Comparison of ENCODE assay signal across 15 cellular contexts in genomic region chr16:27434141-27435051, GRCh38. TPM values are rescaled to one million over a fixed set of nuclear protein-coding genes. Genes with fewer than 3 reads are reported as not detected.
DNase-seq lines count a peak whose midpoint lies in the region; ATAC-seq and TF ChIP-seq lines count a peak whose summit lies in the region.
"Had no signal": no experiment of that assay in that cellular context is flagged by ENCODE, and none has a peak within 500 bp of the region (broad histone marks: within the 10 kb centered on the region; RNA-seq: fewer than 3 reads in every experiment).

No MANE protein-coding gene starts in this region.

- H3K27ac ChIP-seq in heart left ventricle, result no peak overlapping the region
- H3K27ac ChIP-seq in esophagus squamous epithelium, result no peak overlapping the region
- H3K27ac ChIP-seq: adrenal gland, lower lobe of right lung had no signal

- no peak overlapping the region for H3K27ac Mint-ChIP-seq in activated naive CD8-positive, alpha-beta T cell treated with anti-CD3 and anti-CD28 coated beads, Interleukin-2, amount 50 U/mL, for 24 hours
- peak overlapping the region; percentile 23 to 44 for H3K27ac Mint-ChIP-seq in natural killer cell treated with Interleukin-12 subunit alpha and Interleukin-12 subunit beta and Interleukin-15 and Interleukin-18, amount 100 ng/mL, for 72 hours

- H3K4me3 ChIP-seq in heart left ventricle (no peak overlapping the region), esophagus squamous epithelium (no peak overlapping the region)
- H3K4me3 ChIP-seq: adrenal gland, lower lobe of right lung had no signal

- H3K4me1 Mint-ChIP-seq in activated naive CD8-positive, alpha-beta T cell treated with anti-CD3 and anti-CD28 coated beads, Interleukin-2, amount 50 U/mL, for 24 hours, result peaks cover 34% of the 10 kb centered on the region
- peaks cover 32 to 55% of the 10 kb centered on the region in 2 donors for H3K4me1 Mint-ChIP-seq in natural killer cell treated with Interleukin-12 subunit alpha and Interleukin-12 subunit beta and Interleukin-15 and Interleukin-18, amount 100 ng/mL, for 72 hours (ENCODE audit: low read depth in 2 of 2)

- H3K36me3 ChIP-seq in heart left ventricle (peaks cover 0 to 13% (median 0%) of the 10 kb centered on the region in 9 donors), esophagus squamous epithelium (no peaks in the 10 kb centered on the region)
- H3K36me3 ChIP-seq: adrenal gland had no signal

- 82 to 87% (median 84%) methylated on average over 13 to 16 of the region's 16 CpGs for WGBS in heart left ventricle, 4 donors
- WGBS in esophagus squamous epithelium, 2 donors, result 77 to 95% methylated on average over 6 to 16 of the region's 16 CpGs

- ATAC-seq in heart left ventricle, result no peak
- ATAC-seq in Right ventricle myocardium superior (ENCODE audit: poor library complexity), result no peak
- ATAC-seq in activated naive CD8-positive, alpha-beta T cell treated with anti-CD3 and anti-CD28 coated beads, Interleukin-2, amount 50 U/mL, for 24 hours, result no peak
- ATAC-seq in natural killer cell treated with Interleukin-12 subunit alpha and Interleukin-12 subunit beta and Interleukin-15 and Interleukin-18, amount 100 ng/mL, for 72 hours, result no peak
- no peak for ATAC-seq in HG03457 (IDR thresholded peaks at IDR 0.05; ENCODE audit: unreplicated experiment)
- ATAC-seq: lower lobe of right lung had no signal

- TF ChIP-seq POLR2A in heart left ventricle (IDR thresholded peaks at IDR 0.05), result no peak
- TF ChIP-seq POLR2A in esophagus squamous epithelium (IDR thresholded peaks at IDR 0.05), result no peak

- H3K9me3 ChIP-seq in heart left ventricle (no peaks in the 10 kb centered on the region), esophagus squamous epithelium (no peaks in the 10 kb centered on the region)
- H3K9me3 ChIP-seq: adrenal gland, lower lobe of right lung had no signal

- H3K4me1 ChIP-seq in heart left ventricle (peaks cover 0 to 28% (median 0%) of the 10 kb centered on the region in 12 donors), esophagus squamous epithelium (peaks cover 0 to 3% (median 0%) of the 10 kb centered on the region in 3 donors)
- H3K4me1 ChIP-seq: adrenal gland, lower lobe of right lung had no signal

- H3K36me3 Mint-ChIP-seq in activated naive CD8-positive, alpha-beta T cell treated with anti-CD3 and anti-CD28 coated beads, Interleukin-2, amount 50 U/mL, for 24 hours (ENCODE audit: low read depth), result peaks cover 76% of the 10 kb centered on the region
- H3K36me3 Mint-ChIP-seq in natural killer cell treated with Interleukin-12 subunit alpha and Interleukin-12 subunit beta and Interleukin-15 and Interleukin-18, amount 100 ng/mL, for 72 hours, result peaks cover 15% of the 10 kb centered on the region

- no peaks in the 10 kb centered on the region for H3K9me3 Mint-ChIP-seq in activated naive CD8-positive, alpha-beta T cell treated with anti-CD3 and anti-CD28 coated beads, Interleukin-2, amount 50 U/mL, for 24 hours
- peaks cover 2% of the 10 kb centered on the region for H3K9me3 Mint-ChIP-seq in natural killer cell treated with Interleukin-12 subunit alpha and Interleukin-12 subunit beta and Interleukin-15 and Interleukin-18, amount 100 ng/mL, for 72 hours

- peak in 3 of 5 donors; percentile 3 to 38 (median 12) for DNase-seq in heart left ventricle
- no peak for DNase-seq in Right ventricle myocardium superior
- DNase-seq in activated naive CD8-positive, alpha-beta T cell treated with anti-CD3 and anti-CD28 coated beads, Interleukin-2, amount 50 U/mL, for 24 hours, result peak; percentile 0
- peak; percentile 52 for DNase-seq in natural killer cell treated with Interleukin-12 subunit alpha and Interleukin-12 subunit beta and Interleukin-15 and Interleukin-18, amount 100 ng/mL, for 72 hours (ENCODE audit: low spot score)
- DNase-seq in NCI-H446 (lab: John Stamatoyannopoulos, UW), result no peak
- no peak for DNase-seq in esophagus squamous epithelium (lab: John Stamatoyannopoulos, UW)
- no peak for DNase-seq in NCI-H2196 (lab: John Stamatoyannopoulos, UW; ENCODE audit: unreplicated experiment)
- DNase-seq: cortex of kidney, DND-41, hypothalamus, lower lobe of right lung, NCI-H1694, NCI-H69 had no signal

- H3K4me3 Mint-ChIP-seq in activated naive CD8-positive, alpha-beta T cell treated with anti-CD3 and anti-CD28 coated beads, Interleukin-2, amount 50 U/mL, for 24 hours, result no peak overlapping the region
- no peak overlapping the region for H3K4me3 Mint-ChIP-seq in natural killer cell treated with Interleukin-12 subunit alpha and Interleukin-12 subunit beta and Interleukin-15 and Interleukin-18, amount 100 ng/mL, for 72 hours

- H3K27me3 ChIP-seq in heart left ventricle, result peaks cover 0 to 14% (median 0%) of the 10 kb centered on the region in 9 donors
- H3K27me3 ChIP-seq in esophagus squamous epithelium, result peaks cover 0 to 19% (median 0%) of the 10 kb centered on the region in 4 donors
- H3K27me3 ChIP-seq: adrenal gland had no signal

- intact Hi-C loops in heart left ventricle (cut with DNase I), result no loop called here
- intact Hi-C loops in Right ventricle myocardium superior (cut with DNase I), result no loop called here
- intact Hi-C loops in esophagus squamous epithelium (cut with DNase I), result no loop called here

- TF ChIP-seq CTCF in heart left ventricle (IDR thresholded peaks at IDR 0.05) (no peak), esophagus squamous epithelium (IDR thresholded peaks at IDR 0.05) (no peak)

- no peaks in the 10 kb centered on the region for H3K27me3 Mint-ChIP-seq in activated naive CD8-positive, alpha-beta T cell treated with anti-CD3 and anti-CD28 coated beads, Interleukin-2, amount 50 U/mL, for 24 hours
- H3K27me3 Mint-ChIP-seq in natural killer cell treated with Interleukin-12 subunit alpha and Interleukin-12 subunit beta and Interleukin-15 and Interleukin-18, amount 100 ng/mL, for 72 hours, result no peaks in the 10 kb centered on the region

RNA-seq across cellular contexts. Expression of gene IL21R, which starts 32.4 kb away (rescaled TPM):
- total RNA-seq in heart left ventricle (1 to 10 TPM in 2 of 9 donors, under 1 TPM in 6, not detected in 1; 0.12 to 6.0 (median 0.35) TPM), Right ventricle myocardium superior (0.13 TPM), esophagus squamous epithelium (1 to 10 TPM in 1 of 4 donors, under 1 TPM in 3; 0.23 to 1.2 (median 0.39) TPM)
- polyA plus RNA-seq in heart left ventricle, result under 1 TPM; 0.04 to 0.10 TPM
- total RNA-seq in natural killer cell treated with Interleukin-12 subunit alpha and Interleukin-12 subunit beta and Interleukin-15 and Interleukin-18, amount 100 ng/mL, for 72 hours, result 10 to 100 TPM; 58.3 to 64.4 TPM

Comparison
In these comparisons a context has a peak if more than half of its experiments do, and no peak if none do; other contexts are left out.
1. DNase-seq: peak in heart left ventricle (3 of 5), activated naive CD8-positive, alpha-beta T cell treated with anti-CD3 and anti-CD28 coated beads, Interleukin-2, amount 50 U/mL, for 24 hours (single experiment) and natural killer cell treated with Interleukin-12 subunit alpha and Interleukin-12 subunit beta and Interleukin-15 and Interleukin-18, amount 100 ng/mL, for 72 hours (single experiment); none in Right ventricle myocardium superior (single experiment), NCI-H446 (0 of 2), esophagus squamous epithelium (single experiment) and NCI-H2196 (single experiment).
2. RNA of gene IL21R, which starts 32.4 kb away (total RNA-seq): 58.3 to 64.4 TPM in natural killer cell treated with Interleukin-12 subunit alpha and Interleukin-12 subunit beta and Interleukin-15 and Interleukin-18, amount 100 ng/mL, for 72 hours; 0.23 to 1.2 TPM in esophagus squamous epithelium, 0.12 to 6.0 TPM in heart left ventricle and 0.13 TPM in Right ventricle myocardium superior (single experiment); every median in the first group is over 4 times any median in the second.